Comparison of ENCODE assay signal across 8 cellular contexts in the genomic region with DNA sequence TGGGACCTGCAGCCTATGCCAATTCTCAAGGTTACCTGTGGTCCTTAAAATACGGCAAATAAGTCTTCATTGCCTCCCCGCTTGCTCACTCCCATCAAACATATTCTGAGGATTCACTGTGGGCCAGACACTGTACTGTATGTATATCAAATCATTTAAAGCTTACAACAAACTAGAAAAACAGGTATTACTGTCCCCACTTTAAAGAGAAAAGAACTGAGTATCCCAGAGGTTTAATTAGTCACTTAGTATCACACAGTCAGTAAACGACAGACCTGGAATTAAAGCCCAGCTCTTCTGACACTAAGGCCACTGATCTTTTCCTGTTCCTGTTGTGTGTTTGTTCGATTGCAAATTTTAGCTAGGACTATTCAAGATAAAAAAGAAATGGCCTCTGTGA.
"Had no signal": no experiment of that assay in that cellular context is flagged by ENCODE, and none has a peak within 500 bp of the region (broad histone marks: within the 10 kb centered on the region; RNA-seq: fewer than 3 reads in every experiment).

No MANE protein-coding gene starts in this region.

- DNase-seq: GDM1, GF-D8 had no signal

- H3K4me3 ChIP-seq: GM12878 had no signal

- ATAC-seq: GM12878 had no signal

- FAIRE-seq: G401.6, GM12878, GM12891, GM12892, GM18507, GM19239 had no signal
